Comparison of ENCODE assay signal across 8 cellular contexts in the genomic region with DNA sequence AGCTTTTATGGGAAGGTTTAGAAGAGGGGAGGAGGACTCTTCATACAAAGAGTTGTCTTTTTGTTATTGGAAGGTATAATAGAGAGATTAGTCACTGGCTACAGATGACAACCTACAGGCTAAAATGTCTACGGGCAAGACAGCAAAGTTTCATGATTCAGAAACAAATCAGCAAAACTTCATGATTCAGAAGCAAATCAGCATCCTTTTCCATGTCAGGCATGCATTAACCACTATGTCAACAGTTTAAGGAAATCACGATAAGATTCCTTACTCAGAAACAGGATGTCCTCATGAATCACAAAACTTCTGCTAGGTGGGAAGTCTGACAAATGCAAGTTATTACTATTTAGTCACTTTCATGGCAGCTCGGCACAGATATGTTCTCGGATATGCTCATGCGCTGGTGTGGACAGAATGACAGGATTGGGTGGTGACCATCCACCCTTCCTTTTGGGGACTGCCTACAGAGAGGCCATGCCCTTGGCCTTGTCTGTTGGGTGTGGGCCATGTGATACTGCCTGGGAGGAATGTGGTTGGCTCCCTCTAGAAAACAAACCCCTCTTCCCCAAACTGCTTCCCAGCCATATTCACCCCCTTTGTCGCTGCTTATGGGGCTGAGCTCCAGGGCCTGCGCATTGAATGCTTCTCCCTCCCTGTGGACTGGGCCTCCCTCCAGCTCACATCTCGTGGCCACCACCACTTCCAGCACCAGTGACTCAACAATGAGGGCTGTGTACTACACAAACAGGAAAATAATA. TPM values are rescaled to one million over a fixed set of nuclear protein-coding genes. Genes with fewer than 3 reads are reported as not detected.
A peak's percentile ranks its signal among the peaks of the same experiment; 100 is the strongest.
DNase-seq lines count a peak whose midpoint lies in the region; ATAC-seq and TF ChIP-seq lines count a peak whose summit lies in the region.

No MANE protein-coding gene starts in this region.

- H3K4me3 ChIP-seq in colonic mucosa (no peak overlapping the region), lung (no peak overlapping the region), upper lobe of right lung (no peak overlapping the region)

- WGBS in lung, 2 donors, result 40 to 50% methylated on average over 8 of the region's 8 CpGs

- H3K9ac ChIP-seq in colonic mucosa (ENCODE audit: low read depth in 2 of 2, low read length in 2 of 2), result no peak overlapping the region

- H3K27ac ChIP-seq in colonic mucosa, result peak overlapping the region; percentile 84
- peak overlapping the region; percentile 88 to 91 for H3K27ac ChIP-seq in lung (ENCODE audit: low read depth in 1 of 2, low read length in 1 of 2)
- H3K27ac ChIP-seq in upper lobe of right lung, result peak overlapping the region; percentile 81

- H3K27me3 ChIP-seq in colonic mucosa (no peaks in the 10 kb centered on the region), lung (ENCODE audit: control insufficient read depth, insufficient read depth) (no peaks in the 10 kb centered on the region), upper lobe of right lung (no peaks in the 10 kb centered on the region)

- intact Hi-C loops in colonic mucosa (cut with DNase I) (loop anchor here (10.0 kb wide), 1 partner anchor 526 kb away; a partner anchor contains a TSS), upper lobe of right lung (cut with DNase I) (no loop called here)

- TF ChIP-seq CTCF in colonic mucosa (IDR thresholded peaks at IDR 0.05) (no peak), lung (IDR thresholded peaks at IDR 0.05; ENCODE audit: control extremely low read depth, extremely low read depth) (no peak), upper lobe of right lung (IDR thresholded peaks at IDR 0.05) (no peak)

- no peaks in the 10 kb centered on the region for H3K36me3 ChIP-seq in colonic mucosa
- no peaks in the 10 kb centered on the region for H3K36me3 ChIP-seq in lung (ENCODE audit: control insufficient read depth in 2 of 2, insufficient read depth in 2 of 2, low read length in 2 of 2)
- H3K36me3 ChIP-seq in upper lobe of right lung, result no peaks in the 10 kb centered on the region

- ATAC-seq in lung (ENCODE audit: insufficient read depth, low FRiP score), result peak; percentile 48
- peak; percentile 65 for ATAC-seq in upper lobe of right lung

- DNase-seq in activated T-cell treated with anti-CD3 and anti-CD28 coated beads for 48 hours (ENCODE audit: low read depth) (peak; percentile 8), activated T-cell treated with anti-CD3 and anti-CD28 coated beads for 4 hours (no peak), colonic mucosa (peak; percentile 54), lung (ENCODE audit: low spot score) (no peak), upper lobe of right lung (no peak), DMS79 treated with DMSO at 0.1 percent for 48 hours (lab: John Stamatoyannopoulos, UW) (no peak), SHP77 treated with DMSO at 0.1 percent for 48 hours (lab: John Stamatoyannopoulos, UW) (no peak), NAMALWA (ENCODE audit: low spot score) (no peak)

- H3K9me3 ChIP-seq in colonic mucosa (no peaks in the 10 kb centered on the region), lung (ENCODE audit: control insufficient read depth in 2 of 2, insufficient read depth in 1 of 2, low read length in 1 of 2) (no peaks in the 10 kb centered on the region), upper lobe of right lung (no peaks in the 10 kb centered on the region)

- peaks cover 15% of the 10 kb centered on the region for H3K4me1 ChIP-seq in colonic mucosa
- H3K4me1 ChIP-seq in lung (ENCODE audit: control insufficient read depth in 2 of 2, insufficient read depth in 2 of 2, low read length in 2 of 2), result peaks cover 5 to 24% of the 10 kb centered on the region in 2 donors
- peaks cover 32% of the 10 kb centered on the region for H3K4me1 ChIP-seq in upper lobe of right lung

RNA-seq across cellular contexts. Expression of a gene that starts 10.2 kb away (rescaled TPM):
- total RNA-seq in colonic mucosa (not detected), lung (1 to 10 TPM in 1 of 2 donors, not detected in 1; 3.6 TPM), upper lobe of right lung (1.5 TPM)
- under 1 TPM in 1 of 2 donors, not detected in 1; 0.58 TPM for polyA plus RNA-seq in lung

RNA-seq across cellular contexts. Expression of a gene that starts 45.8 kb away (rescaled TPM):
- total RNA-seq in colonic mucosa, result 100 to 1,000 TPM; 268 to 399 TPM
- total RNA-seq in lung, result 100 to 1,000 TPM; 457 to 833 TPM
- polyA plus RNA-seq in lung, result 100 to 1,000 TPM; 215 to 620 TPM
- 1,004 TPM for total RNA-seq in upper lobe of right lung

Comparison
In these comparisons a context has a peak if more than half of its experiments do, and no peak if none do; other contexts are left out.
1. DNase-seq: peak in activated T-cell treated with anti-CD3 and anti-CD28 coated beads for 48 hours (single experiment) and colonic mucosa (single experiment); none in activated T-cell treated with anti-CD3 and anti-CD28 coated beads for 4 hours (single experiment), lung (single experiment), upper lobe of right lung (single experiment), DMS79 treated with DMSO at 0.1 percent for 48 hours (single experiment), SHP77 treated with DMSO at 0.1 percent for 48 hours (single experiment) and NAMALWA (single experiment).
2. Peak in every context shown above with its lines, with median percentiles within 50 percentile points of each other: H3K27ac ChIP-seq.